25 cellular contexts compared by ENCODE assay signal in the genomic region with DNA sequence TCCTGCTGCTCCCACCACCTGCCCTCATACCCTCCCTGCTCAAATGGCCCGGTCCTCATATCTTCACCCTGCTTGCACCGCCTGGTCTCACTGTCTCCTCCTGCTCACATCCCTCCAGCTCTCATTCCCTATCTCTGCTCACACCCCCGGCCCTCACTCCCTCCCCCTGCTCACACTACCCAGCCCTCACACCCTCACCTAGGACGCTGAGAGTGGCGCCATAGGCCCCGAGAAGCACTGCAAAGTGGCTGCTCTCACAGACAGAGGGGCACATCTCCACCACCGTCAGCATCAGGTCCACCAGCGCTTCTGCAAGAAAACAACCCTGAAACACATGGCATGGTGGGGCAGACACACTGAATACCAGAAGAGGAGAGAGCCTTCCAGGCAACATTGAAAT. TPM values are rescaled to one million over a fixed set of nuclear protein-coding genes. Genes with fewer than 3 reads are reported as not detected.
DNase-seq lines count a peak whose midpoint lies in the region; ATAC-seq, FAIRE-seq and TF ChIP-seq lines count a peak whose summit lies in the region.
"Had no signal": no experiment of that assay in that cellular context is flagged by ENCODE, and none has a peak within 500 bp of the region (broad histone marks: within the 10 kb centered on the region; RNA-seq: fewer than 3 reads in every experiment).

No MANE protein-coding gene starts in this region.

- H3K4me2 ChIP-seq in astrocyte (ENCODE audit: low read length), result no peak overlapping the region

- no peak overlapping the region for H2AFZ ChIP-seq in astrocyte (ENCODE audit: low read depth, low read length)

- peaks cover 42% of the 10 kb centered on the region for H3K36me3 ChIP-seq in astrocyte (ENCODE audit: insufficient read depth, low read length)

- no peaks in the 10 kb centered on the region for H3K27me3 Mint-ChIP-seq in activated naive CD4-positive, alpha-beta T cell treated with anti-CD3 and anti-CD28 coated beads, Interleukin-2, amount 10 ng/mL, durations not matched to agents 7 days and 5 days
- H3K27me3 Mint-ChIP-seq in astrocyte (ENCODE audit: low read depth, unreplicated experiment), result no peaks in the 10 kb centered on the region
- no peaks in the 10 kb centered on the region for H3K27me3 Mint-ChIP-seq in activated T-helper 2 cell treated with anti-CD3 and anti-CD28 coated beads, Interferon-gamma antibody, Interleukin-2, Interleukin-4, amounts not matched to agents 10 μg/mL and 5 μg/mL and 100 μg/mL, durations not matched to agents 14 hours and 24 hours and 36 hours (ENCODE audit: low read depth)

- H3K9me3 Mint-ChIP-seq in activated naive CD4-positive, alpha-beta T cell treated with anti-CD3 and anti-CD28 coated beads, Interleukin-2, amount 50 U/mL, for 72 hours, result no peaks in the 10 kb centered on the region
- H3K9me3 Mint-ChIP-seq in activated naive CD4-positive, alpha-beta T cell treated with anti-CD3 and anti-CD28 coated beads, Interleukin-2, amount 10 ng/mL, durations not matched to agents 7 days and 5 days, result no peaks in the 10 kb centered on the region
- H3K9me3 Mint-ChIP-seq in astrocyte (ENCODE audit: unreplicated experiment), result no peaks in the 10 kb centered on the region
- no peaks in the 10 kb centered on the region for H3K9me3 Mint-ChIP-seq in activated T-helper 2 cell treated with anti-CD3 and anti-CD28 coated beads, Interferon-gamma antibody, Interleukin-2, Interleukin-4, amounts not matched to agents 10 μg/mL and 5 μg/mL and 100 μg/mL, durations not matched to agents 14 hours and 24 hours and 36 hours
- H3K9me3 Mint-ChIP-seq: activated T-cell treated with anti-CD3 and anti-CD28 coated beads, Interleukin-2, amount 50 U/mL, for 4 hours had no signal

- no peak overlapping the region for H3K4me3 ChIP-seq in astrocyte (ENCODE audit: insufficient read depth, low read depth, low read length)
- H3K4me3 ChIP-seq: lower lobe of right lung, vagina had no signal

- peak overlapping the region; percentile 11 to 27 for H3K27ac Mint-ChIP-seq in activated naive CD4-positive, alpha-beta T cell treated with anti-CD3 and anti-CD28 coated beads, Interleukin-2, amount 50 U/mL, for 72 hours
- H3K27ac Mint-ChIP-seq in activated naive CD4-positive, alpha-beta T cell treated with anti-CD3 and anti-CD28 coated beads, Interleukin-2, amount 10 ng/mL, durations not matched to agents 7 days and 5 days, result no peak overlapping the region
- H3K27ac Mint-ChIP-seq in astrocyte (ENCODE audit: unreplicated experiment), result peak overlapping the region; percentile 16
- H3K27ac Mint-ChIP-seq in activated T-helper 2 cell treated with anti-CD3 and anti-CD28 coated beads, Interferon-gamma antibody, Interleukin-2, Interleukin-4, amounts not matched to agents 10 μg/mL and 5 μg/mL and 100 μg/mL, durations not matched to agents 14 hours and 24 hours and 36 hours, result no peak overlapping the region

- no peaks in the 10 kb centered on the region for H3K27me3 ChIP-seq in astrocyte (ENCODE audit: insufficient read depth, low read length)
- H3K27me3 ChIP-seq: neutrophil, vagina had no signal

- no peaks in the 10 kb centered on the region for H3K4me1 Mint-ChIP-seq in activated naive CD4-positive, alpha-beta T cell treated with anti-CD3 and anti-CD28 coated beads, Interleukin-2, amount 10 ng/mL, durations not matched to agents 7 days and 5 days
- H3K4me1 Mint-ChIP-seq in astrocyte (ENCODE audit: low read depth, unreplicated experiment), result peaks cover 35% of the 10 kb centered on the region
- H3K4me1 Mint-ChIP-seq in activated T-helper 2 cell treated with anti-CD3 and anti-CD28 coated beads, Interferon-gamma antibody, Interleukin-2, Interleukin-4, amounts not matched to agents 10 μg/mL and 5 μg/mL and 100 μg/mL, durations not matched to agents 14 hours and 24 hours and 36 hours (ENCODE audit: low read depth), result no peaks in the 10 kb centered on the region

- H3K9me3 ChIP-seq in astrocyte (ENCODE audit: insufficient read depth, low read depth, low read length), result no peaks in the 10 kb centered on the region
- H3K9me3 ChIP-seq: lower lobe of right lung, neutrophil, vagina had no signal

- H3K9ac ChIP-seq in astrocyte (ENCODE audit: low read length), result peak overlapping the region; percentile 22

- ATAC-seq in activated naive CD4-positive, alpha-beta T cell treated with anti-CD3 and anti-CD28 coated beads, Interleukin-2, amount 50 U/mL, for 72 hours, result no peak
- ATAC-seq in left lobe of liver, result no peak
- ATAC-seq in HG03460 (IDR thresholded peaks at IDR 0.05; ENCODE audit: unreplicated experiment), result no peak
- ATAC-seq: activated T-cell treated with anti-CD3 and anti-CD28 coated beads, Interleukin-2, amount 50 U/mL, for 4 hours; lower lobe of right lung had no signal

- peaks cover 28% of the 10 kb centered on the region for H4K20me1 ChIP-seq in astrocyte (ENCODE audit: insufficient read depth, low read length)

- H3K4me3 Mint-ChIP-seq in activated naive CD4-positive, alpha-beta T cell treated with anti-CD3 and anti-CD28 coated beads, Interleukin-2, amount 10 ng/mL, durations not matched to agents 7 days and 5 days, result no peak overlapping the region
- H3K4me3 Mint-ChIP-seq in astrocyte (ENCODE audit: unreplicated experiment), result no peak overlapping the region
- no peak overlapping the region for H3K4me3 Mint-ChIP-seq in activated T-helper 2 cell treated with anti-CD3 and anti-CD28 coated beads, Interferon-gamma antibody, Interleukin-2, Interleukin-4, amounts not matched to agents 10 μg/mL and 5 μg/mL and 100 μg/mL, durations not matched to agents 14 hours and 24 hours and 36 hours (ENCODE audit: low read depth)
- H3K4me3 Mint-ChIP-seq: activated T-cell treated with anti-CD3 and anti-CD28 coated beads, Interleukin-2, amount 50 U/mL, for 4 hours had no signal

- no peaks in the 10 kb centered on the region for H3K79me2 ChIP-seq in astrocyte (ENCODE audit: insufficient read depth, low read length)

- FAIRE-seq in astrocyte (lab: Jason Lieb, UNC), result no peak
- FAIRE-seq: bronchial epithelial cell, keratinocyte, small intestine had no signal

- H3K27ac ChIP-seq in astrocyte (ENCODE audit: low read depth, low read length) (peak overlapping the region; percentile 14), temporal lobe (ENCODE audit: low read depth, low read length) (peak overlapping the region; percentile 94)
- H3K27ac ChIP-seq: lower lobe of right lung, neutrophil, vagina had no signal

- CTCF ChIA-PET in activated naive CD4-positive, alpha-beta T cell treated with anti-CD3 and anti-CD28 coated beads, Interleukin-2, amount 10 ng/mL, durations not matched to agents 7 days and 5 days (lab: Charles Lee), result no interaction called here

- H3K4me1 ChIP-seq in astrocyte (ENCODE audit: insufficient read depth, low read length), result peaks cover 25% of the 10 kb centered on the region
- H3K4me1 ChIP-seq: lower lobe of right lung, vagina had no signal

- H3K36me3 Mint-ChIP-seq in activated naive CD4-positive, alpha-beta T cell treated with anti-CD3 and anti-CD28 coated beads, Interleukin-2, amount 50 U/mL, for 72 hours, result peaks cover 34 to 39% of the 10 kb centered on the region in 2 donors
- H3K36me3 Mint-ChIP-seq in activated naive CD4-positive, alpha-beta T cell treated with anti-CD3 and anti-CD28 coated beads, Interleukin-2, amount 10 ng/mL, durations not matched to agents 7 days and 5 days, result peaks cover 58% of the 10 kb centered on the region
- peaks cover 22% of the 10 kb centered on the region for H3K36me3 Mint-ChIP-seq in astrocyte (ENCODE audit: low read depth, unreplicated experiment)
- peaks cover 85% of the 10 kb centered on the region for H3K36me3 Mint-ChIP-seq in activated T-helper 2 cell treated with anti-CD3 and anti-CD28 coated beads, Interferon-gamma antibody, Interleukin-2, Interleukin-4, amounts not matched to agents 10 μg/mL and 5 μg/mL and 100 μg/mL, durations not matched to agents 14 hours and 24 hours and 36 hours (ENCODE audit: low read depth)

- intact Hi-C loops in activated T-helper 2 cell treated with anti-CD3 and anti-CD28 coated beads, Interferon-gamma antibody, Interleukin-2, Interleukin-4, amounts not matched to agents 10 μg/mL and 5 μg/mL and 100 μg/mL, durations not matched to agents 14 hours and 24 hours and 36 hours (cut with micrococcal nuclease), result no loop called here

- DNase-seq in activated naive CD4-positive, alpha-beta T cell treated with anti-CD3 and anti-CD28 coated beads, Interleukin-2, amount 50 U/mL, for 72 hours (ENCODE audit: low spot score in 2 of 2), result no peak
- DNase-seq in activated naive CD4-positive, alpha-beta T cell treated with anti-CD3 and anti-CD28 coated beads, Interleukin-2, amount 10 ng/mL, durations not matched to agents 7 days and 5 days, result no peak
- DNase-seq in astrocyte (ENCODE audit: low read depth) (no peak), left lobe of liver (ENCODE audit: low spot score) (peak; percentile 27), NAMALWA (ENCODE audit: low spot score) (no peak)
- DNase-seq in activated T-helper 2 cell treated with anti-CD3 and anti-CD28 coated beads, Interferon-gamma antibody, Interleukin-2, Interleukin-4, amounts not matched to agents 10 μg/mL and 5 μg/mL and 100 μg/mL, durations not matched to agents 14 hours and 24 hours and 36 hours (ENCODE audit: low spot score), result no peak
- DNase-seq: activated CD4-positive, alpha-beta T cell treated with anti-CD3 and anti-CD28 coated beads for 1 hour; activated T-cell treated with anti-CD3 and anti-CD28 coated beads, Interleukin-2, amount 50 U/mL, for 4 hours; GF-D8; Karpas-422; lower lobe of right lung; MV-4-11; NCI-H187; small intestine; stimulated activated CD4-positive, alpha-beta T cell treated with anti-CD3 and anti-CD28 coated beads, Interleukin-1b, Interleukin-23, amount 100 ng/mL, for 48 hours had no signal

- TF ChIP-seq CTCF in astrocyte (IDR thresholded peaks at IDR 0.05; ENCODE audit: insufficient read depth, low read depth, low read length), result no peak

RNA-seq across cellular contexts. Expression of gene MRAP, which starts 38.6 kb away (rescaled TPM):
- not detected for total RNA-seq in activated naive CD4-positive, alpha-beta T cell treated with anti-CD3 and anti-CD28 coated beads, Interleukin-2, amount 50 U/mL, for 72 hours
- total RNA-seq in astrocyte, result not detected in 2 replicates
- total RNA-seq in left lobe of liver, result 3.4 TPM
- total RNA-seq in temporal lobe, result not detected
- not detected in 2 replicates for total RNA-seq in activated T-helper 2 cell treated with anti-CD3 and anti-CD28 coated beads, Interferon-gamma antibody, Interleukin-2, Interleukin-4, amounts not matched to agents 10 μg/mL and 5 μg/mL and 100 μg/mL, durations not matched to agents 14 hours and 24 hours and 36 hours
- total RNA-seq: activated CD8-positive, alpha-beta memory T cell treated with anti-CD3 and anti-CD28 coated beads for 36 hours; activated T-cell treated with anti-CD3 and anti-CD28 coated beads, Interleukin-2, amount 50 U/mL, for 4 hours; bronchial epithelial cell; H4; lower lobe of right lung; pulmonary artery endothelial cell; T-helper 1 cell treated with Interleukin-12 subunit alpha and Interleukin-12 subunit beta and Interleukin-4 antibody, amounts not matched to agents 30 ng/mL and 1 ng/mL, for 36 hours had no signal

RNA-seq across cellular contexts. Expression of gene URB1, which starts 55.6 kb away (rescaled TPM):
- 10 to 100 TPM; 20.5 to 25.3 TPM for total RNA-seq in activated naive CD4-positive, alpha-beta T cell treated with anti-CD3 and anti-CD28 coated beads, Interleukin-2, amount 50 U/mL, for 72 hours
- total RNA-seq in astrocyte (17.8 and 19.2 TPM in 2 replicates), left lobe of liver (9.2 TPM), temporal lobe (12.3 TPM)
- 32.3 and 33.9 TPM in 2 replicates for total RNA-seq in activated T-helper 2 cell treated with anti-CD3 and anti-CD28 coated beads, Interferon-gamma antibody, Interleukin-2, Interleukin-4, amounts not matched to agents 10 μg/mL and 5 μg/mL and 100 μg/mL, durations not matched to agents 14 hours and 24 hours and 36 hours

RNA-seq across cellular contexts. Expression of gene MIS18A, which starts 58.4 kb away (rescaled TPM):
- total RNA-seq in activated naive CD4-positive, alpha-beta T cell treated with anti-CD3 and anti-CD28 coated beads, Interleukin-2, amount 50 U/mL, for 72 hours, result 10 to 100 TPM; 26.6 to 29.7 TPM
- total RNA-seq in astrocyte (6.5 and 8.0 TPM in 2 replicates), left lobe of liver (2.4 TPM), temporal lobe (4.7 TPM)
- 25.0 and 26.3 TPM in 2 replicates for total RNA-seq in activated T-helper 2 cell treated with anti-CD3 and anti-CD28 coated beads, Interferon-gamma antibody, Interleukin-2, Interleukin-4, amounts not matched to agents 10 μg/mL and 5 μg/mL and 100 μg/mL, durations not matched to agents 14 hours and 24 hours and 36 hours

Comparison
In these comparisons a context has a peak if more than half of its experiments do, and no peak if none do; other contexts are left out.
1. H3K27ac Mint-ChIP-seq: peak in activated naive CD4-positive, alpha-beta T cell treated with anti-CD3 and anti-CD28 coated beads, Interleukin-2, amount 50 U/mL, for 72 hours (2 of 2) and astrocyte (single experiment); none in activated naive CD4-positive, alpha-beta T cell treated with anti-CD3 and anti-CD28 coated beads, Interleukin-2, amount 10 ng/mL, durations not matched to agents 7 days and 5 days (single experiment) and activated T-helper 2 cell treated with anti-CD3 and anti-CD28 coated beads, Interferon-gamma antibody, Interleukin-2, Interleukin-4, amounts not matched to agents 10 μg/mL and 5 μg/mL and 100 μg/mL, durations not matched to agents 14 hours and 24 hours and 36 hours (single experiment).